In genomic region chr5:138371454-138371853, GRCh38 we compare ENCODE assay signal across 26 cellular contexts. TPM values are rescaled to one million over a fixed set of nuclear protein-coding genes. Genes with fewer than 3 reads are reported as not detected.
"Had no signal": no experiment of that assay in that cellular context is flagged by ENCODE, and none has a peak within 500 bp of the region (broad histone marks: within the 10 kb centered on the region; RNA-seq: fewer than 3 reads in every experiment).

No MANE protein-coding gene starts in this region.

- DNase-seq: activated CD4-positive, alpha-beta T cell treated with anti-CD3 and anti-CD28 coated beads, Interleukin-2, amount 10 ng/mL, durations not matched to agents 7 days and 5 days; activated CD8-positive, alpha-beta memory T cell treated with anti-CD3 and anti-CD28 coated beads, Interleukin-2, amount 10 ng/mL, durations not matched to agents 7 days and 5 days; activated CD8-positive, alpha-beta T cell treated with anti-CD3 and anti-CD28 coated beads for 36 hours; activated gamma-delta T cell treated with Interleukin-2 at 50 U/mL for 16 hours; aorta; caudate nucleus; effector memory CD4-positive, alpha-beta T cell; head of caudate nucleus; hypothalamus; left ventricle myocardium superior; mammary epithelial cell; midbrain; pancreas; right cardiac atrium; stimulated activated CD4-positive, alpha-beta T cell treated with anti-CD3 and anti-CD28 coated beads, Interleukin-12 subunit alpha, Interleukin-12 subunit beta, amount 100 ng/mL, for 4 hours; substantia nigra; thyroid gland had no signal

- H3K27ac ChIP-seq: gastroesophageal sphincter, pancreas, thyroid gland, VCaP had no signal

- ATAC-seq: activated CD8-positive, alpha-beta memory T cell treated with anti-CD3 and anti-CD28 coated beads, Interleukin-2, amount 10 ng/mL, durations not matched to agents 7 days and 5 days; activated CD8-positive, alpha-beta T cell treated with anti-CD3 and anti-CD28 coated beads for 36 hours; esophagus mucosa; gastroesophageal sphincter; left ventricle myocardium superior; pancreas; right cardiac atrium had no signal

- H3K27me3 ChIP-seq: gastroesophageal sphincter, pancreas, thyroid gland had no signal

- H3K4me3 ChIP-seq: gastroesophageal sphincter, pancreas, thyroid gland had no signal

- H3K27ac Mint-ChIP-seq: activated CD4-positive, alpha-beta T cell treated with anti-CD3 and anti-CD28 coated beads, Interleukin-2, amount 10 ng/mL, durations not matched to agents 7 days and 5 days; activated CD8-positive, alpha-beta memory T cell treated with anti-CD3 and anti-CD28 coated beads, Interleukin-2, amount 10 ng/mL, durations not matched to agents 7 days and 5 days; activated CD8-positive, alpha-beta T cell treated with anti-CD3 and anti-CD28 coated beads for 36 hours; activated naive CD4-positive, alpha-beta T cell treated with anti-CD3 and anti-CD28 coated beads, Interleukin-2, amount 50 U/mL, for 72 hours; stimulated activated naive CD8-positive, alpha-beta T cell treated with anti-CD3 and anti-CD28 coated beads, Interleukin-15, Interleukin-2, amounts not matched to agents 100 ng/mL and 50 ng/mL, for 24 hours; T-helper 2 cell treated with Interferon-gamma antibody and Interleukin-4, amounts not matched to agents 5 μg/mL and 100 μg/mL, for 36 hours had no signal

- H3K27me3 Mint-ChIP-seq: activated CD4-positive, alpha-beta T cell treated with anti-CD3 and anti-CD28 coated beads, Interleukin-2, amount 10 ng/mL, durations not matched to agents 7 days and 5 days; activated CD8-positive, alpha-beta memory T cell treated with anti-CD3 and anti-CD28 coated beads, Interleukin-2, amount 10 ng/mL, durations not matched to agents 7 days and 5 days; activated CD8-positive, alpha-beta T cell treated with anti-CD3 and anti-CD28 coated beads for 36 hours; brain; natural killer cell treated with Interleukin-12 subunit alpha and Interleukin-12 subunit beta and Interleukin-15 and Interleukin-18, amount 100 ng/mL, for 72 hours; stimulated activated naive CD8-positive, alpha-beta T cell treated with anti-CD3 and anti-CD28 coated beads, Interleukin-15, Interleukin-2, amounts not matched to agents 100 ng/mL and 50 ng/mL, for 24 hours had no signal

- H3K9me3 Mint-ChIP-seq: activated CD4-positive, alpha-beta T cell treated with anti-CD3 and anti-CD28 coated beads, Interleukin-2, amount 10 ng/mL, durations not matched to agents 7 days and 5 days; activated CD8-positive, alpha-beta T cell treated with anti-CD3 and anti-CD28 coated beads for 36 hours; activated naive CD4-positive, alpha-beta T cell treated with anti-CD3 and anti-CD28 coated beads, Interleukin-2, amount 50 U/mL, for 72 hours; brain; natural killer cell treated with Interleukin-12 subunit alpha and Interleukin-12 subunit beta and Interleukin-15 and Interleukin-18, amount 100 ng/mL, for 72 hours; stimulated activated naive CD8-positive, alpha-beta T cell treated with anti-CD3 and anti-CD28 coated beads, Interleukin-15, Interleukin-2, amounts not matched to agents 100 ng/mL and 50 ng/mL, for 24 hours; T-helper 2 cell treated with Interferon-gamma antibody and Interleukin-4, amounts not matched to agents 5 μg/mL and 100 μg/mL, for 36 hours had no signal

- H3K36me3 Mint-ChIP-seq: activated naive CD4-positive, alpha-beta T cell treated with anti-CD3 and anti-CD28 coated beads, Interleukin-2, amount 50 U/mL, for 72 hours; natural killer cell treated with Interleukin-12 subunit alpha and Interleukin-12 subunit beta and Interleukin-15 and Interleukin-18, amount 100 ng/mL, for 72 hours had no signal

- H3K4me3 Mint-ChIP-seq: activated CD4-positive, alpha-beta T cell treated with anti-CD3 and anti-CD28 coated beads, Interleukin-2, amount 10 ng/mL, durations not matched to agents 7 days and 5 days; activated CD8-positive, alpha-beta memory T cell treated with anti-CD3 and anti-CD28 coated beads, Interleukin-2, amount 10 ng/mL, durations not matched to agents 7 days and 5 days; activated CD8-positive, alpha-beta T cell treated with anti-CD3 and anti-CD28 coated beads for 36 hours; brain; natural killer cell treated with Interleukin-12 subunit alpha and Interleukin-12 subunit beta and Interleukin-15 and Interleukin-18, amount 100 ng/mL, for 72 hours; stimulated activated naive CD8-positive, alpha-beta T cell treated with anti-CD3 and anti-CD28 coated beads, Interleukin-15, Interleukin-2, amounts not matched to agents 100 ng/mL and 50 ng/mL, for 24 hours; T-helper 2 cell treated with Interferon-gamma antibody and Interleukin-4, amounts not matched to agents 5 μg/mL and 100 μg/mL, for 36 hours had no signal

- H3K9me3 ChIP-seq: gastroesophageal sphincter, pancreas, thyroid gland had no signal

- FAIRE-seq: islet of Langerhans, pancreas had no signal

RNA-seq across cellular contexts. Expression of gene CDC25C, which starts 39.9 kb away (rescaled TPM):
- total RNA-seq: aorta, left ventricle myocardium superior had no signal
- polyA plus RNA-seq: right cardiac atrium had no signal
